16 cellular contexts compared by ENCODE assay signal in the genomic region with DNA sequence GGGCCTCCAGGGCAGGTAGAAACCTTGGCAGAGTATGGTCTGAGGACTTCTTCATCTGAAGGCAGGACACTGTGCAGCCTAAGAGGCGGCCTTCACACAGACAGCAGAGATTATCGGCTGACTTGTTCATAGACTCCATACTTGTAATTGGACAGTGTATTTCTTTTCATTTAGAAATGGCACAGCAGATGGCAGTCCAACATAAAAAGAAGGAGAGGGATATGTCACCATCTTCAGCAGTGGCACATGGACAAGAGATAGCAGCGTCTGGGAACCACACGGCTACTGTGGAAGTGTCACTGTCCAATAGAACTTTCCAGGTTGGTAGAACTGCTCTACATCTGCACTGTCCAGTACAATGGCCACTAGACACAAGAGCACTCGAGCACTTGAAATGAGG. TPM values are rescaled to one million over a fixed set of nuclear protein-coding genes. Genes with fewer than 3 reads are reported as not detected.
DNase-seq lines count a peak whose midpoint lies in the region; FAIRE-seq and TF ChIP-seq lines count a peak whose summit lies in the region.
"Had no signal": no experiment of that assay in that cellular context is flagged by ENCODE, and none has a peak within 500 bp of the region (broad histone marks: within the 10 kb centered on the region; RNA-seq: fewer than 3 reads in every experiment).

No MANE protein-coding gene starts in this region.

- no peaks in the 10 kb centered on the region for H3K9me3 ChIP-seq in transverse colon
- H3K9me3 ChIP-seq in MG63 = no peaks in the 10 kb centered on the region
- H3K9me3 ChIP-seq: gastrocnemius medialis had no signal

- TF ChIP-seq EP300 in transverse colon (IDR thresholded peaks at IDR 0.05; ENCODE audit: low read depth) = no peak

- H3K4me1 ChIP-seq in transverse colon = no peaks in the 10 kb centered on the region
- H3K4me1 ChIP-seq: gastrocnemius medialis had no signal

- H3K27ac ChIP-seq in transverse colon = no peak overlapping the region
- H3K27ac ChIP-seq: gastrocnemius medialis, SK-N-MC had no signal

- H3K4me3 Mint-ChIP-seq in brain = no peak overlapping the region
- H3K4me3 Mint-ChIP-seq: activated naive CD8-positive, alpha-beta T cell; endodermal cell had no signal

- TF ChIP-seq POLR2A in transverse colon (IDR thresholded peaks at IDR 0.05) (no peak), GM12892 (IDR thresholded peaks at IDR 0.05; ENCODE audit: low read depth, low read length) (no peak)

- H3K4me3 ChIP-seq in transverse colon = no peak overlapping the region
- no peak overlapping the region for H3K4me3 ChIP-seq in MG63
- H3K4me3 ChIP-seq: gastrocnemius medialis, SK-N-MC had no signal

- TF ChIP-seq CTCF in brain (conservative IDR thresholded peaks at IDR 0.05) = peak; percentile 22 to 48
- peak in 3 of 5 experiments; percentile 12 to 44 (median 26) for TF ChIP-seq CTCF in transverse colon (IDR thresholded peaks at IDR 0.05)

- peak; percentile 40 for DNase-seq in NCI-H82 (lab: John Stamatoyannopoulos, UW)
- no peak for DNase-seq in NCI-H82 treated with DMSO at 0.1 percent for 48 hours (lab: John Stamatoyannopoulos, UW; ENCODE audit: unreplicated experiment)
- DNase-seq in NCI-H524 (lab: John Stamatoyannopoulos, UW) = peak; percentile 22 to 77
- no peak for DNase-seq in transverse colon
- DNase-seq in GM12892 (ENCODE audit: insufficient read length) = no peak
- DNase-seq in MG63 = no peak
- DNase-seq in SIG-M5 treated with dmso at 0.1 percent for 504 hours (lab: John Stamatoyannopoulos, UW; ENCODE audit: unreplicated experiment) = no peak
- DNase-seq: ACHN; activated CD8-positive, alpha-beta memory T cell treated with anti-CD3 and anti-CD28 coated beads, Interleukin-2, amount 50 U/mL, for 4 hours; COR-L47; endodermal cell; gastrocnemius medialis; NCI-H510A treated with DMSO at 0.1 percent for 48 hours had no signal

- H3K27ac Mint-ChIP-seq in brain = no peak overlapping the region
- H3K27ac Mint-ChIP-seq: activated naive CD8-positive, alpha-beta T cell; endodermal cell had no signal

- in situ Hi-C loops in transverse colon (cut with MboI; ENCODE audit: low pct_ligation_motif_present in 1 of 4, low pct_unique_long_range_greater_than_20kb in 1 of 4, low sequenced_read_pairs in 3 of 4) = loop anchor here in 3 of 4 donors (25.0 kb wide), 2 partner anchors 461 to 1086 kb away; no protein-coding TSS in a partner anchor

- 61% methylated on average over 5 of the region's 5 CpGs; no CpG with 5 or more reads in 1 of the 2 donors for WGBS in transverse colon (ENCODE audit: low coverage in 1 of 2), 2 donors

- H3K9me3 Mint-ChIP-seq in brain = peaks cover 0 to 5% (median 0%) of the 10 kb centered on the region in 5 experiments

- H3K36me3 Mint-ChIP-seq in brain = no peaks in the 10 kb centered on the region
- H3K36me3 Mint-ChIP-seq: activated naive CD8-positive, alpha-beta T cell had no signal

- H3K27me3 ChIP-seq in transverse colon (no peaks in the 10 kb centered on the region), MG63 (no peaks in the 10 kb centered on the region)

- no peak for FAIRE-seq in GM12892 (lab: Jason Lieb, UNC)

- H3K36me3 ChIP-seq in transverse colon (no peaks in the 10 kb centered on the region), MG63 (no peaks in the 10 kb centered on the region)
- H3K36me3 ChIP-seq: gastrocnemius medialis had no signal

- H3K27me3 Mint-ChIP-seq in brain = peaks cover 21% of the 10 kb centered on the region

- intact Hi-C loops in transverse colon (cut with DNase I; ENCODE audit: low total_unique reads) = no loop called here

- no peaks in the 10 kb centered on the region for H3K4me1 Mint-ChIP-seq in brain

RNA-seq across cellular contexts. Expression of a gene that starts 21.7 kb away (rescaled TPM):
- polyA plus RNA-seq in brain (ENCODE audit: insufficient read depth, low read depth, low replicate concordance) = 18.2 TPM
- total RNA-seq in transverse colon = 10 to 100 TPM in 3 of 4 donors, 1 to 10 TPM in 1; 8.6 to 22.1 (median 12.6) TPM
- 20.4 TPM for polyA plus RNA-seq in GM12892 (2012; ENCODE audit: missing spikeins)
- 12.4 and 14.6 TPM in 2 replicates for total RNA-seq in MG63 (2014; rRNA removed; shearing (Covaris generic); ENCODE audit: low replicate concordance)

Comparison
In these comparisons a context has a peak if more than half of its experiments do, and no peak if none do; other contexts are left out.
1. DNase-seq: peak in NCI-H82 (single experiment) and NCI-H524 (2 of 2); none in NCI-H82 treated with DMSO at 0.1 percent for 48 hours (single experiment), transverse colon (single experiment), GM12892 (single experiment), MG63 (single experiment) and SIG-M5 treated with dmso at 0.1 percent for 504 hours (single experiment).